9 cellular contexts compared by ENCODE assay signal in the genomic region with DNA sequence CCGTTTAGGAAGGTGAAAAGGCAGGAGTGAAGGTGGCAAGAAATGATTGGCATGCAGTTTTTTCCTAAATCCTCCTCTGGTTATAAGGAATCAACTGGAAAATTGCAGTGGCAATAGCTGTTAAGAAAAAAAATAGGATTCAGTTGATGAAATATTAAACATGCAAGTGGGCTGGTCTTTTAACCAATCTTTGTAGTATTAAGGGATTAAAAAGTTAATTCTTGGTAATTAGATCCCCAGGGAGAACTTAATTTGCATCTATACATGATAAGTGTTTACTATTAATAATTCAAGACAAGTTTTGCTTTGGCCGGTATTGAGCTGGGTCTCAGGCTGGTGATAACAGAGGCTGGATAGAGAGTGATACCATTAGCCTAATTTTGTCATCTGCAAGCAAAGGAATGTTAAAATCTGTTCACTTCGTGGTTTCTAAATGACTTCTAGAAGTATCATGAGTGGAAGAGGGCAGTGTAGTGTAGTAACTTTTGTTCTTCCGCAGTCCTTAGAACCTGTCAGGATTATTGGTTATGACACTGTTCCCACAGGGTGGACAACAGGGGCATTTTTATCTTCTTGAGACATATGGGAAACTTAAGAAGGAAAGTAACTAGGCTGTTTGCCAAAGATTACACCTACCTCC.
DNase-seq lines count a peak whose midpoint lies in the region; ATAC-seq and TF ChIP-seq lines count a peak whose summit lies in the region.
"Had no signal": no experiment of that assay in that cellular context is flagged by ENCODE, and none has a peak within 500 bp of the region (broad histone marks: within the 10 kb centered on the region; RNA-seq: fewer than 3 reads in every experiment).

No MANE protein-coding gene starts in this region.

- H3K36me3 ChIP-seq in PC-3 (ENCODE audit: low read depth, low read length), result no peaks in the 10 kb centered on the region
- no peaks in the 10 kb centered on the region for H3K36me3 ChIP-seq in endodermal cell (ENCODE audit: control insufficient read depth, insufficient read depth, low read length)

- no peaks in the 10 kb centered on the region for H3F3A ChIP-seq in PC-3 (ENCODE audit: low read length, unreplicated experiment)

- ATAC-seq in activated CD8-positive, alpha-beta memory T cell treated with anti-CD3 and anti-CD28 coated beads, Interleukin-2, amount 10 ng/mL, durations not matched to agents 7 days and 5 days, result no peak
- ATAC-seq in PC-3 (no peak), GM21381 (IDR thresholded peaks at IDR 0.05; ENCODE audit: unreplicated experiment) (no peak)
- no peak for ATAC-seq in stimulated activated effector memory CD8-positive, alpha-beta T cell treated with anti-CD3 and anti-CD28 coated beads, Interleukin-12 subunit alpha, Interleukin-12 subunit beta, amount 100 ng/mL, for 72 hours

- H3K9me3 Mint-ChIP-seq in activated CD8-positive, alpha-beta memory T cell treated with anti-CD3 and anti-CD28 coated beads, Interleukin-2, amount 10 ng/mL, durations not matched to agents 7 days and 5 days (ENCODE audit: low read depth), result no peaks in the 10 kb centered on the region
- H3K9me3 Mint-ChIP-seq in endodermal cell, result no peaks in the 10 kb centered on the region
- no peaks in the 10 kb centered on the region for H3K9me3 Mint-ChIP-seq in stimulated activated effector memory CD8-positive, alpha-beta T cell treated with anti-CD3 and anti-CD28 coated beads, Interleukin-12 subunit alpha, Interleukin-12 subunit beta, amount 100 ng/mL, for 72 hours

- H3K4me1 ChIP-seq in PC-3 (ENCODE audit: insufficient read depth, low read length) (peaks cover 32% of the 10 kb centered on the region), endodermal cell (ENCODE audit: control insufficient read depth, insufficient read depth, low read length) (peaks cover 9% of the 10 kb centered on the region)

- no TSS peak for BruUV-seq in PC-3 (replicated peaks; lab: Mats Ljungman, UMichigan)

- H3K36me3 Mint-ChIP-seq in activated CD8-positive, alpha-beta memory T cell treated with anti-CD3 and anti-CD28 coated beads, Interleukin-2, amount 10 ng/mL, durations not matched to agents 7 days and 5 days, result peaks cover 36% of the 10 kb centered on the region
- H3K36me3 Mint-ChIP-seq in endodermal cell (ENCODE audit: low read depth), result no peaks in the 10 kb centered on the region
- peaks cover 54% of the 10 kb centered on the region for H3K36me3 Mint-ChIP-seq in stimulated activated effector memory CD8-positive, alpha-beta T cell treated with anti-CD3 and anti-CD28 coated beads, Interleukin-12 subunit alpha, Interleukin-12 subunit beta, amount 100 ng/mL, for 72 hours

- peak overlapping the region; percentile 44 for H2AFZ ChIP-seq in PC-3 (ENCODE audit: low read length)

- H3K27me3 Mint-ChIP-seq in activated CD8-positive, alpha-beta memory T cell treated with anti-CD3 and anti-CD28 coated beads, Interleukin-2, amount 10 ng/mL, durations not matched to agents 7 days and 5 days, result no peaks in the 10 kb centered on the region
- no peaks in the 10 kb centered on the region for H3K27me3 Mint-ChIP-seq in endodermal cell (ENCODE audit: insufficient read depth)

- no peaks in the 10 kb centered on the region for H3K27me3 ChIP-seq in PC-3 (ENCODE audit: low read length)
- no peaks in the 10 kb centered on the region for H3K27me3 ChIP-seq in endodermal cell (ENCODE audit: control insufficient read depth, insufficient read depth, low read length, poor library complexity, severe bottlenecking)

- H3K27ac ChIP-seq in PC-3 (ENCODE audit: low read length) (peak overlapping the region; percentile 76), endodermal cell (ENCODE audit: low read depth, low read length) (no peak overlapping the region)

- H3K9me2 ChIP-seq in PC-3 (replicated peaks; ENCODE audit: low read length), result no peaks in the 10 kb centered on the region

- peak overlapping the region; percentile 38 for H3K9ac ChIP-seq in PC-3 (ENCODE audit: low read length)
- H3K9ac ChIP-seq in endodermal cell (ENCODE audit: extremely low read depth, low read length, poor library complexity, severe bottlenecking), result no peak overlapping the region

- peaks cover 94% of the 10 kb centered on the region for H3K4me1 Mint-ChIP-seq in activated CD8-positive, alpha-beta memory T cell treated with anti-CD3 and anti-CD28 coated beads, Interleukin-2, amount 10 ng/mL, durations not matched to agents 7 days and 5 days
- peaks cover 25% of the 10 kb centered on the region for H3K4me1 Mint-ChIP-seq in endodermal cell
- H3K4me1 Mint-ChIP-seq in stimulated activated effector memory CD8-positive, alpha-beta T cell treated with anti-CD3 and anti-CD28 coated beads, Interleukin-12 subunit alpha, Interleukin-12 subunit beta, amount 100 ng/mL, for 72 hours, result peaks cover 87% of the 10 kb centered on the region

- H3K4me3 ChIP-seq in PC-3 (ENCODE audit: low read length), result peak overlapping the region; percentile 48
- H3K4me3 ChIP-seq in endodermal cell (ENCODE audit: low read length), result no peak overlapping the region

- no peaks in the 10 kb centered on the region for H4K20me1 ChIP-seq in PC-3 (ENCODE audit: low read length)

- no peaks in the 10 kb centered on the region for H3K79me2 ChIP-seq in PC-3 (ENCODE audit: low read length)

- TF ChIP-seq CTCF in PC-3 (conservative IDR thresholded peaks at IDR 0.05; ENCODE audit: low read depth, low read length) (no peak), endodermal cell (conservative IDR thresholded peaks at IDR 0.05) (no peak)

- POLR2A ChIA-PET in PC-3 (lab: Charles Lee; ENCODE audit: unreplicated experiment), result interaction anchor here (0.7 kb wide), 1 partner anchor 324 kb away, joined by 3 read pairs; no protein-coding TSS in a partner anchor

- no peak for DNase-seq in activated CD8-positive, alpha-beta memory T cell treated with anti-CD3 and anti-CD28 coated beads, Interleukin-2, amount 10 ng/mL, durations not matched to agents 7 days and 5 days
- no peak for DNase-seq in activated CD8-positive, alpha-beta memory T cell treated with anti-CD3 and anti-CD28 coated beads, Interleukin-2, amount 50 U/mL, for 48 hours
- DNase-seq in PC-3, result no peak
- DNase-seq in endodermal cell, result no peak
- DNase-seq in stimulated activated effector memory CD8-positive, alpha-beta T cell treated with anti-CD3 and anti-CD28 coated beads, Interleukin-12 subunit alpha, Interleukin-12 subunit beta, amount 100 ng/mL, for 72 hours (ENCODE audit: low spot score in 2 of 2), result no peak
- DNase-seq in SIG-M5 treated with dmso at 0.1 percent for 504 hours (lab: John Stamatoyannopoulos, UW; ENCODE audit: unreplicated experiment), result no peak
- DNase-seq in cerebellar nuclear complex (lab: John Stamatoyannopoulos, UW), result no peak
- DNase-seq: NCI-H524 treated with DMSO at 0.1 percent for 48 hours had no signal

- WGBS in endodermal cell (ENCODE audit: insufficient coverage in 1 of 2, insufficient read length in 1 of 2), 2 experiments, result 88 to 89% methylated on average over 3 to 4 of the region's 4 CpGs

- H3K27ac Mint-ChIP-seq in activated CD8-positive, alpha-beta memory T cell treated with anti-CD3 and anti-CD28 coated beads, Interleukin-2, amount 10 ng/mL, durations not matched to agents 7 days and 5 days, result peak overlapping the region; percentile 92
- peak overlapping the region; percentile 77 for H3K27ac Mint-ChIP-seq in endodermal cell
- peak overlapping the region; percentile 83 for H3K27ac Mint-ChIP-seq in stimulated activated effector memory CD8-positive, alpha-beta T cell treated with anti-CD3 and anti-CD28 coated beads, Interleukin-12 subunit alpha, Interleukin-12 subunit beta, amount 100 ng/mL, for 72 hours

- CTCF ChIA-PET in activated CD8-positive, alpha-beta memory T cell treated with anti-CD3 and anti-CD28 coated beads, Interleukin-2, amount 10 ng/mL, durations not matched to agents 7 days and 5 days (lab: Charles Lee), result interaction anchor here (1.0 to 3.0 kb wide), 3 partner anchors 8 to 37 kb away, joined by 3 to 11 read pairs (median 5); no protein-coding TSS in a partner anchor
- CTCF ChIA-PET in PC-3 (lab: Charles Lee), result no interaction called here

- peak overlapping the region; percentile 79 for H3K4me2 ChIP-seq in PC-3 (ENCODE audit: low read length)

- intact Hi-C loops in PC-3 (cut with micrococcal nuclease), result loop anchor here (1.0 to 5.0 kb wide), 3 partner anchors 52 to 143 kb away; no protein-coding TSS in a partner anchor

- H3K4me3 Mint-ChIP-seq in activated CD8-positive, alpha-beta memory T cell treated with anti-CD3 and anti-CD28 coated beads, Interleukin-2, amount 10 ng/mL, durations not matched to agents 7 days and 5 days, result peak overlapping the region; percentile 75
- no peak overlapping the region for H3K4me3 Mint-ChIP-seq in endodermal cell
- peak overlapping the region; percentile 73 for H3K4me3 Mint-ChIP-seq in stimulated activated effector memory CD8-positive, alpha-beta T cell treated with anti-CD3 and anti-CD28 coated beads, Interleukin-12 subunit alpha, Interleukin-12 subunit beta, amount 100 ng/mL, for 72 hours

- H3K9me3 ChIP-seq in PC-3 (ENCODE audit: low read length) (no peaks in the 10 kb centered on the region), endodermal cell (ENCODE audit: control insufficient read depth, low read length) (no peaks in the 10 kb centered on the region)
